ENCODE assay signal across 11 cellular contexts in the genomic region with DNA sequence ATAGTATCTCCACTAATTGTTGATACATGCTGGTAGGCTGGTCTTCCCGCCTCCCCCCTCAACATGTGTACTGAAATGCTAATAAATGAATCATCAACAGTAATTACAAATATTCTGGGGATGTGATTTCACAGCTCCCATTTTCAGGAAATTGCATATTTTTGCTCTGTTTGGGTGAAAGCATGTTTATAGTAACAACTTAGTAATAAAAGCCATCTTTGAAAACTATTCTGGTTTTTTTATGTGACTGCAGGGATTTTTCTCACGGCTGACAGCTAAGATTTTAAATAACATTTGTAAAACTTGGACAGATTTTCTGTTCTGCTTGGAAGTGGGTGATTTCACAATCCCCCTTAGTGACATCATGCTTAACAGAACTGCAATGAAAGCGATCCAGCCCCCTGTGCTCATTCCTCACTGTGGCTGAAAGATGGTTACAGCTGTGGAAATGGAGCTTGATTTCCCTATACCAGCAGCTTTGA. TPM values are rescaled to one million over a fixed set of nuclear protein-coding genes. Genes with fewer than 3 reads are reported as not detected.
A peak's percentile ranks its signal among the peaks of the same experiment; 100 is the strongest.
DNase-seq lines count a peak whose midpoint lies in the region; ATAC-seq, FAIRE-seq and TF ChIP-seq lines count a peak whose summit lies in the region.
"Had no signal": no experiment of that assay in that cellular context is flagged by ENCODE, and none has a peak within 500 bp of the region (broad histone marks: within the 10 kb centered on the region; RNA-seq: fewer than 3 reads in every experiment).

No MANE protein-coding gene starts in this region.

- H3K4me3 Mint-ChIP-seq in activated naive CD4-positive, alpha-beta T cell treated with anti-CD3 and anti-CD28 coated beads for 36 hours: no peak overlapping the region
- H3K4me3 Mint-ChIP-seq: activated T-cell treated with anti-CD3 and anti-CD28 coated beads, Interleukin-2, amount 50 U/mL, for 72 hours had no signal

- H3K4me2 ChIP-seq in K562 (ENCODE audit: insufficient read depth, low read length): no peak overlapping the region

- intact Hi-C loops in K562 (cut with micrococcal nuclease): loop anchor here (10.0 kb wide), 1 partner anchor 586 kb away; no protein-coding TSS in a partner anchor
- intact Hi-C loops in left ventricle myocardium superior (cut with micrococcal nuclease): no loop called here
- intact Hi-C loops in spleen (cut with DNase I; ENCODE audit: low total_unique reads): no loop called here
- intact Hi-C loops in activated naive CD4-positive, alpha-beta T cell treated with anti-CD3 and anti-CD28 coated beads for 36 hours (cut with micrococcal nuclease): no loop called here

- no peak for FAIRE-seq in K562 (lab: Jason Lieb, UNC)

- H3K9me3 ChIP-seq in K562 (replicated peaks; ENCODE audit: control insufficient read depth, insufficient read depth, low read depth, low read length) (no peaks in the 10 kb centered on the region), skeletal muscle tissue (ENCODE audit: control insufficient read depth in 3 of 3, low read length in 3 of 3) (no peaks in the 10 kb centered on the region), spleen (no peaks in the 10 kb centered on the region)

- H3K27ac ChIP-seq in K562 (ENCODE audit: extremely low read depth, low read depth, low read length) (no peak overlapping the region), skeletal muscle tissue (ENCODE audit: low read depth, low read length) (peak overlapping the region; percentile 4), spleen (no peak overlapping the region)

- no peak overlapping the region for H3K4me3 ChIP-seq in K562
- H3K4me3 ChIP-seq in skeletal muscle tissue (ENCODE audit: low read length in 3 of 3): no peak overlapping the region
- H3K4me3 ChIP-seq in spleen: no peak overlapping the region

- H3K9me1 ChIP-seq in K562 (ENCODE audit: control insufficient read depth, insufficient read depth, low read length): no peaks in the 10 kb centered on the region

- TF ChIP-seq POLR2A in K562 (conservative IDR thresholded peaks at IDR 0.05): no peak
- TF ChIP-seq POLR2A in spleen (IDR thresholded peaks at IDR 0.05): no peak

- no TSS peak for BruUV-seq in K562 (replicated peaks; lab: Mats Ljungman, UMichigan)

- ATAC-seq in K562 (no peak), left ventricle myocardium superior (peak; percentile 91), HG03457 (IDR thresholded peaks at IDR 0.05; ENCODE audit: unreplicated experiment) (no peak)
- ATAC-seq: activated T-cell treated with anti-CD3 and anti-CD28 coated beads, Interleukin-2, amount 50 U/mL, for 72 hours had no signal

- TF ChIP-seq RAD21 in K562 (CRISPR knock-in tag; conservative IDR thresholded peaks at IDR 0.05 in 1 of 2, IDR thresholded peaks at IDR 0.05 in 1 of 2): no peak

- no peak overlapping the region for H3K9ac ChIP-seq in K562 (ENCODE audit: insufficient read depth in 1 of 2, low read depth in 2 of 2, low read length in 2 of 2)
- no peak overlapping the region for H3K9ac ChIP-seq in skeletal muscle tissue (ENCODE audit: low read depth in 1 of 3, low read length in 3 of 3)

- H3K9me3 Mint-ChIP-seq in activated naive CD4-positive, alpha-beta T cell treated with anti-CD3 and anti-CD28 coated beads for 36 hours: no peaks in the 10 kb centered on the region
- H3K9me3 Mint-ChIP-seq: activated T-cell treated with anti-CD3 and anti-CD28 coated beads, Interleukin-2, amount 50 U/mL, for 72 hours had no signal

- WGBS in K562 (ENCODE audit: insufficient coverage, low coverage, missing lambda C conversion rate): 1% methylated on average over 3 of the region's 3 CpGs
- 41 to 64% (median 47%) methylated on average over 3 of the region's 3 CpGs for WGBS in spleen, 5 donors

- no peaks in the 10 kb centered on the region for H3K79me2 ChIP-seq in K562 (ENCODE audit: control insufficient read depth, insufficient read depth, low read length)

- in situ Hi-C loops in K562 (cut with MboI): no loop called here

- H3K27me3 ChIP-seq in K562 (ENCODE audit: control insufficient read depth in 2 of 2, insufficient read depth in 2 of 2, low read length in 2 of 2): peaks cover 15 to 24% of the 10 kb centered on the region in 2 experiments
- H3K27me3 ChIP-seq in skeletal muscle tissue (ENCODE audit: control insufficient read depth in 3 of 3, insufficient read depth in 3 of 3, low read length in 3 of 3): no peaks in the 10 kb centered on the region
- no peaks in the 10 kb centered on the region for H3K27me3 ChIP-seq in spleen (replicated peaks in 1 of 7)

- H3K27me3 Mint-ChIP-seq in activated naive CD4-positive, alpha-beta T cell treated with anti-CD3 and anti-CD28 coated beads for 36 hours (ENCODE audit: low read depth): peaks cover 3% of the 10 kb centered on the region

- H3K27ac Mint-ChIP-seq in activated naive CD4-positive, alpha-beta T cell treated with anti-CD3 and anti-CD28 coated beads for 36 hours: no peak overlapping the region
- H3K27ac Mint-ChIP-seq: activated T-cell treated with anti-CD3 and anti-CD28 coated beads, Interleukin-2, amount 50 U/mL, for 72 hours had no signal

- TF ChIP-seq CTCF in K562 (IDR thresholded peaks at IDR 0.05 in 2 of 3, conservative IDR thresholded peaks at IDR 0.05 in 1 of 3; ENCODE audit: insufficient read depth in 2 of 3, low read depth in 1 of 3, low read length in 3 of 3) (no peak), spleen (IDR thresholded peaks at IDR 0.05 in 8 of 11, conservative IDR thresholded peaks at IDR 0.05 in 3 of 11) (no peak)

- H3K4me1 Mint-ChIP-seq in activated naive CD4-positive, alpha-beta T cell treated with anti-CD3 and anti-CD28 coated beads for 36 hours (ENCODE audit: low read depth): no peaks in the 10 kb centered on the region

- H4K20me1 ChIP-seq in K562 (replicated peaks; ENCODE audit: control insufficient read depth, insufficient read depth, low read length): no peaks in the 10 kb centered on the region

- DNase-seq in HS-5 (ENCODE audit: low read depth) (peak; percentile 44), K562 (ENCODE audit: extremely low read depth in 1 of 4, low spot score in 3 of 4) (no peak), left ventricle myocardium superior (no peak), spleen (no peak), NCI-H510A (lab: John Stamatoyannopoulos, UW) (no peak)
- no peak for DNase-seq in activated naive CD4-positive, alpha-beta T cell treated with anti-CD3 and anti-CD28 coated beads for 36 hours
- DNase-seq: activated T-cell treated with anti-CD3 and anti-CD28 coated beads, Interleukin-2, amount 50 U/mL, for 72 hours; DND-41; NCI-H69 had no signal

- CTCF ChIA-PET in K562 (lab: Yijun Ruan, JAX; ENCODE audit: low intra/inter-chr PET ratio): no interaction called here
- CTCF ChIA-PET in activated naive CD4-positive, alpha-beta T cell treated with anti-CD3 and anti-CD28 coated beads for 36 hours (lab: Charles Lee): interaction anchor here (0.6 to 1.7 kb wide), 2 partner anchors 12 to 25 kb away, joined by 4 read pairs; a partner anchor contains a TSS

- POLR2A ChIA-PET in K562 (lab: Yijun Ruan, JAX): interaction anchor here (0.9 kb wide), 2 partner anchors 14 to 135 kb away, joined by 3 read pairs; no protein-coding TSS in a partner anchor

- H3K36me3 ChIP-seq in K562 (ENCODE audit: control insufficient read depth, insufficient read depth, low read length) (no peaks in the 10 kb centered on the region), skeletal muscle tissue (ENCODE audit: control insufficient read depth in 3 of 3, insufficient read depth in 3 of 3, low read length in 3 of 3) (no peaks in the 10 kb centered on the region), spleen (no peaks in the 10 kb centered on the region)

- no peaks in the 10 kb centered on the region for H3K36me3 Mint-ChIP-seq in activated naive CD4-positive, alpha-beta T cell treated with anti-CD3 and anti-CD28 coated beads for 36 hours (ENCODE audit: low read depth)

- no peaks in the 10 kb centered on the region for H3K4me1 ChIP-seq in K562 (replicated peaks in 1 of 2; ENCODE audit: control insufficient read depth in 2 of 2, insufficient read depth in 2 of 2, low read length in 2 of 2)
- no peaks in the 10 kb centered on the region for H3K4me1 ChIP-seq in skeletal muscle tissue (ENCODE audit: control insufficient read depth in 3 of 3, insufficient read depth in 3 of 3, low read length in 3 of 3)
- peaks cover 0 to 7% (median 0%) of the 10 kb centered on the region in 6 donors for H3K4me1 ChIP-seq in spleen

- TF ChIP-seq EP300 in K562 (IDR thresholded peaks at IDR 0.05; ENCODE audit: low read length): no peak

- no peak overlapping the region for H2AFZ ChIP-seq in K562 (ENCODE audit: low read depth, low read length)

TF ChIP-seq in K562, 482 proteins besides CTCF, POLR2A, EP300 and RAD21 (continues in another document):
- TF ChIP-seq ZNF165 (CRISPR knock-in tag; IDR thresholded peaks at IDR 0.05; ENCODE audit: borderline replicate concordance) (no peak), MCM7 (IDR thresholded peaks at IDR 0.05) (no peak), CEBPB (tag; IDR thresholded peaks at IDR 0.05) (peak; percentile 74)

RNA-seq across cellular contexts. Expression of a gene that starts 25.6 kb away (rescaled TPM):
- 13.4 and 14.9 TPM in 2 replicates for total RNA-seq in K562 (2011; cell fraction: chromatin; rRNA removed; ENCODE audit: low replicate concordance)
- 3.0 and 7.9 TPM in 2 replicates for total RNA-seq in K562 (2011; cell fraction: nucleolus; rRNA removed)
- 3.4 and 4.8 TPM in 2 replicates for total RNA-seq in K562 (2011; cell fraction: nucleoplasm; rRNA removed)
- 1.1 TPM in 1 of 2 replicates, not detected in the other for total RNA-seq in K562 (2014; rRNA removed)
- 2.4 and 2.6 TPM in 2 replicates for total RNA-seq in K562 (2014; rRNA removed; fragmentation: Illumina TruSeq; extraction: Trizol)
- total RNA-seq in K562 (2015; rRNA removed; fragmentation: Illumina TruSeq; extraction: Trizol): 1.8 and 2.2 TPM in 2 replicates
- 1.7 and 2.2 TPM in 2 replicates for total RNA-seq in K562 (2021)
- polyA plus RNA-seq in K562 (2011; rRNA removed): 1.4 and 2.2 TPM in 2 replicates
- polyA plus RNA-seq in K562 (2011; cell fraction: cytosol; rRNA removed): 0.49 and 1.8 TPM in 2 replicates
- 1.6 and 6.0 TPM in 2 replicates for polyA plus RNA-seq in K562 (2011; cell fraction: nucleus; rRNA removed)
- polyA plus RNA-seq in K562 (2012): 1.6 and 1.7 TPM in 2 replicates
- 0.43 and 1.5 TPM in 2 replicates for polyA plus RNA-seq in K562 (2014; fragmentation: Illumina TruSeq; extraction: Trizol)
- polyA plus RNA-seq in K562 (2014; fragmentation: Nextera tagmentation; extraction: Ambion mirVana): under 1 TPM; 0.39 to 0.48 TPM
- 1.3 and 2.7 TPM in 2 replicates for polyA plus RNA-seq in K562 (2014; rRNA removed)
- 1.2 and 1.9 TPM in 2 replicates for polyA minus RNA-seq in K562 (2011; rRNA and poly(A)+ RNA removed)
- polyA minus RNA-seq in K562 (2011; cell fraction: cytosol; rRNA and poly(A)+ RNA removed): 3.0 TPM in 1 of 2 replicates, not detected in the other
- 2.3 and 4.6 TPM in 2 replicates for polyA minus RNA-seq in K562 (2011; cell fraction: nucleus; rRNA and poly(A)+ RNA removed)
- total RNA-seq in left ventricle myocardium superior: 12.6 TPM
- 8.4 TPM for total RNA-seq in skeletal muscle tissue
- total RNA-seq in spleen: 10 to 100 TPM in 4 of 7 donors, 1 to 10 TPM in 3; 7.4 to 17.9 (median 11.2) TPM
- polyA plus RNA-seq in spleen: 1 to 10 TPM; 2.1 to 4.8 (median 3.9) TPM
- 1 to 10 TPM; 5.5 to 5.6 TPM for total RNA-seq in activated naive CD4-positive, alpha-beta T cell treated with anti-CD3 and anti-CD28 coated beads for 36 hours
